8 cellular contexts compared by ENCODE assay signal in genomic region chr4:173169178-173169427, GRCh38. TPM values are rescaled to one million over a fixed set of nuclear protein-coding genes. Genes with fewer than 3 reads are reported as not detected.
A peak's percentile ranks its signal among the peaks of the same experiment; 100 is the strongest.
DNase-seq lines count a peak whose midpoint lies in the region; ATAC-seq, FAIRE-seq and TF ChIP-seq lines count a peak whose summit lies in the region.

No MANE protein-coding gene starts in this region.

- CTCF ChIA-PET in HEK293T (lab: Yijun Ruan, JAX), result interaction anchor here (1.1 kb wide), 2 partner anchors 88 to 144 kb away, joined by 3 to 6 read pairs; no protein-coding TSS in a partner anchor
- CTCF ChIA-PET in K562 (lab: Yijun Ruan, JAX; ENCODE audit: low intra/inter-chr PET ratio), result interaction anchor here (0.7 kb wide), 1 partner anchor 135 kb away, joined by 3 read pairs; no protein-coding TSS in a partner anchor

- H3K4me2 ChIP-seq in K562 (ENCODE audit: insufficient read depth, low read length), result peak overlapping the region; percentile 94; the same call in 1 of the 2 replicates

- H3K79me2 ChIP-seq in K562 (ENCODE audit: control insufficient read depth, insufficient read depth, low read length), result peaks cover 67% of the 10 kb centered on the region

- no peak for ATAC-seq in K562
- no peak for ATAC-seq in HG03039 (IDR thresholded peaks at IDR 0.05; ENCODE audit: unreplicated experiment)
- ATAC-seq in GM21717 (IDR thresholded peaks at IDR 0.05; ENCODE audit: unreplicated experiment), result no peak

- H3K27ac ChIP-seq in K562 (ENCODE audit: extremely low read depth, low read depth, low read length) (peak overlapping the region; percentile 91), layer of hippocampus (ENCODE audit: low read depth, low read length) (peak overlapping the region; percentile 82), thymus (ENCODE audit: low read depth) (peak overlapping the region; percentile 95)

- WGBS in K562 (ENCODE audit: insufficient coverage, low coverage, missing lambda C conversion rate), result no CpG with 5 or more reads among the region's 41 CpGs
- under 1% methylated on average over 41 of the region's 41 CpGs for WGBS in thymus

- H3K4me3 ChIP-seq in K562 (peak overlapping the region; percentile 67), thymus (ENCODE audit: low read length) (peak overlapping the region; percentile 64)

- H2AFZ ChIP-seq in K562 (ENCODE audit: low read depth, low read length), result peak overlapping the region; percentile 88; the same call in 1 of the 2 replicates

- DNase-seq in HEK293T (ENCODE audit: extremely low spot score), result peak; percentile 44
- peak in 1 of 4 experiments; percentile 62 for DNase-seq in K562 (ENCODE audit: extremely low read depth in 1 of 4, low spot score in 3 of 4)
- DNase-seq in foreskin melanocyte, result no peak
- no peak for DNase-seq in stimulated activated naive CD4-positive, alpha-beta T cell (lab: John Stamatoyannopoulos, UW)

- POLR2A ChIA-PET in HEK293T (lab: Yijun Ruan, JAX) (interaction anchor here (0.6 to 2.7 kb wide), 16 partner anchors 9 to 203 kb away, joined by 3 to 11 read pairs (median 4); partner anchors contain the start of gene HMGB2), K562 (lab: Yijun Ruan, JAX) (interaction anchor here (0.6 to 1.5 kb wide), 2 partner anchors 17 to 40 kb away, joined by 3 read pairs; no protein-coding TSS in a partner anchor)

- no peak for TF ChIP-seq POLR2A in K562 (conservative IDR thresholded peaks at IDR 0.05)

- H3K4me1 ChIP-seq in K562 (replicated peaks in 1 of 2; ENCODE audit: control insufficient read depth in 2 of 2, insufficient read depth in 2 of 2, low read length in 2 of 2), result peaks cover 20 to 38% of the 10 kb centered on the region in 2 experiments; a peak in 4 of 5 replicates
- peaks cover 36% of the 10 kb centered on the region for H3K4me1 ChIP-seq in thymus (ENCODE audit: control insufficient read depth, insufficient read depth, low read length)

- in situ Hi-C loops in K562 (cut with MboI), result loop anchor here (5.0 kb wide), 1 partner anchor 142 kb away; no protein-coding TSS in a partner anchor

- H3K9me3 ChIP-seq in K562 (replicated peaks; ENCODE audit: control insufficient read depth, insufficient read depth, low read depth, low read length) (no peaks in the 10 kb centered on the region), thymus (ENCODE audit: control insufficient read depth) (no peaks in the 10 kb centered on the region)

- no peak for TF ChIP-seq EP300 in K562 (IDR thresholded peaks at IDR 0.05; ENCODE audit: low read length)

- no peak for FAIRE-seq in K562 (lab: Jason Lieb, UNC)

- TF ChIP-seq RAD21 in K562 (CRISPR knock-in tag; conservative IDR thresholded peaks at IDR 0.05 in 1 of 2, IDR thresholded peaks at IDR 0.05 in 1 of 2), result no peak

- intact Hi-C loops in K562 (cut with micrococcal nuclease), result loop anchor here (5.0 kb wide), 1 partner anchor 127 kb away; no protein-coding TSS in a partner anchor

- TF ChIP-seq CTCF in K562 (IDR thresholded peaks at IDR 0.05 in 2 of 3, conservative IDR thresholded peaks at IDR 0.05 in 1 of 3; ENCODE audit: insufficient read depth in 2 of 3, low read depth in 1 of 3, low read length in 3 of 3), result 0 out of 6 replicates have a peak, but pooled peaks of 1 of the 3 experiments have one; percentile 2

- H3K27me3 ChIP-seq in K562 (ENCODE audit: control insufficient read depth in 2 of 2, insufficient read depth in 2 of 2, low read length in 2 of 2) (no peaks in the 10 kb centered on the region), layer of hippocampus (ENCODE audit: control insufficient read depth, insufficient read depth, low read length) (no peaks in the 10 kb centered on the region), thymus (ENCODE audit: control insufficient read depth, insufficient read depth) (no peaks in the 10 kb centered on the region)

- H3K9me1 ChIP-seq in K562 (ENCODE audit: control insufficient read depth, insufficient read depth, low read length), result no peaks in the 10 kb centered on the region

- no TSS peak for BruUV-seq in K562 (replicated peaks; lab: Mats Ljungman, UMichigan)

- no peaks in the 10 kb centered on the region for H3K36me3 ChIP-seq in K562 (ENCODE audit: control insufficient read depth, insufficient read depth, low read length)
- no peaks in the 10 kb centered on the region for H3K36me3 ChIP-seq in thymus (ENCODE audit: control insufficient read depth, insufficient read depth)

- H3K9ac ChIP-seq in K562 (ENCODE audit: insufficient read depth in 1 of 2, low read depth in 2 of 2, low read length in 2 of 2), result peak overlapping the region; percentile 65 to 97; a peak in 3 of 4 replicates

- no peaks in the 10 kb centered on the region for H4K20me1 ChIP-seq in K562 (replicated peaks; ENCODE audit: control insufficient read depth, insufficient read depth, low read length)

TF ChIP-seq in HEK293T, 16 proteins besides CTCF, POLR2A, EP300 and RAD21:
- no peak for TF ChIP-seq L3MBTL2 (conservative IDR thresholded peaks at IDR 0.05)
- TF ChIP-seq BHLHE40 (IDR thresholded peaks at IDR 0.05; ENCODE audit: borderline replicate concordance), result no peak
- TF ChIP-seq, protein P1, sequence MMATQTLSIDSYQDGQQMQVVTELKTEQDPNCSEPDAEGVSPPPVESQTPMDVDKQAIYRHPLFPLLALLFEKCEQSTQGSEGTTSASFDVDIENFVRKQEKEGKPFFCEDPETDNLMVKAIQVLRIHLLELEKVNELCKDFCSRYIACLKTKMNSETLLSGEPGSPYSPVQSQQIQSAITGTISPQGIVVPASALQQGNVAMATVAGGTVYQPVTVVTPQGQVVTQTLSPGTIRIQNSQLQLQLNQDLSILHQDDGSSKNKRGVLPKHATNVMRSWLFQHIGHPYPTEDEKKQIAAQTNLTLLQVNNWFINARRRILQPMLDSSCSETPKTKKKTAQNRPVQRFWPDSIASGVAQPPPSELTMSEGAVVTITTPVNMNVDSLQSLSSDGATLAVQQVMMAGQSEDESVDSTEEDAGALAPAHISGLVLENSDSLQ (IDR thresholded peaks at IDR 0.05), result no peak
- no peak for TF ChIP-seq SP1 (IDR thresholded peaks at IDR 0.05)
- no peak for TF ChIP-seq FOXK2 (IDR thresholded peaks at IDR 0.05)
- TF ChIP-seq SUZ12 (IDR thresholded peaks at IDR 0.05), result no peak
- no peak for TF ChIP-seq TARDBP (IDR thresholded peaks at IDR 0.05)
- TF ChIP-seq ELF4 (IDR thresholded peaks at IDR 0.05), result no peak
- no peak for TF ChIP-seq LEF1 (IDR thresholded peaks at IDR 0.05; ENCODE audit: borderline replicate concordance)
- TF ChIP-seq HDGF (IDR thresholded peaks at IDR 0.05; ENCODE audit: borderline replicate concordance), result no peak
- TF ChIP-seq ZNF384 (IDR thresholded peaks at IDR 0.05), result no peak
- no peak for TF ChIP-seq FOXA1 (IDR thresholded peaks at IDR 0.05)
- no peak for TF ChIP-seq CTBP1 (IDR thresholded peaks at IDR 0.05; ENCODE audit: borderline replicate concordance)
- TF ChIP-seq NFRKB (IDR thresholded peaks at IDR 0.05), result no peak
- TF ChIP-seq ARNT (IDR thresholded peaks at IDR 0.05), result no peak
- no peak for TF ChIP-seq FOXM1 (IDR thresholded peaks at IDR 0.05; ENCODE audit: borderline replicate concordance)

TF ChIP-seq in K562, 482 proteins besides CTCF, POLR2A, EP300 and RAD21 (continues in another document):
- TF ChIP-seq ZNF592 (IDR thresholded peaks at IDR 0.05) (0 out of 2 replicates have a peak, but pooled peaks have one; percentile 41), POLR2G (IDR thresholded peaks at IDR 0.05; ENCODE audit: low read depth, low read length) (peak; percentile 76; the same call in 1 of the 2 replicates), NBN (IDR thresholded peaks at IDR 0.05; ENCODE audit: low read depth) (no peak)

RNA-seq across cellular contexts. Expression of gene GALNT7, which starts 0.5 kb away (rescaled TPM):
- total RNA-seq in K562 (2011; cell fraction: chromatin; rRNA removed; ENCODE audit: low replicate concordance), result 42.3 and 108 TPM in 2 replicates
- total RNA-seq in K562 (2011; cell fraction: nucleolus; rRNA removed), result 23.0 and 36.6 TPM in 2 replicates
- total RNA-seq in K562 (2011; cell fraction: nucleoplasm; rRNA removed), result 55.6 and 77.9 TPM in 2 replicates
- total RNA-seq in K562 (2014; rRNA removed), result 17.7 and 19.4 TPM in 2 replicates
- total RNA-seq in K562 (2014; rRNA removed; fragmentation: Illumina TruSeq; extraction: Trizol), result 33.4 and 38.6 TPM in 2 replicates
- 31.8 and 38.7 TPM in 2 replicates for total RNA-seq in K562 (2015; rRNA removed; fragmentation: Illumina TruSeq; extraction: Trizol)
- total RNA-seq in K562 (2021), result 31.1 and 33.2 TPM in 2 replicates
- 21.3 and 33.2 TPM in 2 replicates for polyA plus RNA-seq in K562 (2011; rRNA removed)
- polyA plus RNA-seq in K562 (2011; cell fraction: cytosol; rRNA removed), result 4.3 and 9.6 TPM in 2 replicates
- polyA plus RNA-seq in K562 (2011; cell fraction: nucleus; rRNA removed), result 29.3 and 34.4 TPM in 2 replicates
- polyA plus RNA-seq in K562 (2012), result 21.2 and 27.6 TPM in 2 replicates
- 27.3 and 32.8 TPM in 2 replicates for polyA plus RNA-seq in K562 (2014; fragmentation: Illumina TruSeq; extraction: Trizol)
- 10 to 100 TPM; 16.7 to 26.1 TPM for polyA plus RNA-seq in K562 (2014; fragmentation: Nextera tagmentation; extraction: Ambion mirVana)
- polyA plus RNA-seq in K562 (2014; rRNA removed), result 21.1 and 21.6 TPM in 2 replicates
- polyA minus RNA-seq in K562 (2011; rRNA and poly(A)+ RNA removed), result 50.8 and 57.2 TPM in 2 replicates
- 15.0 and 22.5 TPM in 2 replicates for polyA minus RNA-seq in K562 (2011; cell fraction: cytosol; rRNA and poly(A)+ RNA removed)
- 31.9 and 40.0 TPM in 2 replicates for polyA minus RNA-seq in K562 (2011; cell fraction: nucleus; rRNA and poly(A)+ RNA removed)
- polyA plus RNA-seq in thymus, result 40.5 TPM
